In genomic region chr2:119389615-119390306, GRCh38 we compare ENCODE assay signal across 12 cellular contexts. TPM values are rescaled to one million over a fixed set of nuclear protein-coding genes. Genes with fewer than 3 reads are reported as not detected.
DNase-seq lines count a peak whose midpoint lies in the region; ATAC-seq and TF ChIP-seq lines count a peak whose summit lies in the region.
"Had no signal": no experiment of that assay in that cellular context is flagged by ENCODE, and none has a peak within 500 bp of the region (broad histone marks: within the 10 kb centered on the region; RNA-seq: fewer than 3 reads in every experiment).

No MANE protein-coding gene starts in this region.

- TF ChIP-seq CTCF in osteoblast (IDR thresholded peaks at IDR 0.05; ENCODE audit: extremely low read depth, low read depth, low read length) = no peak

- H3K4me2 ChIP-seq in osteoblast (ENCODE audit: insufficient read depth, low read length) = peak overlapping the region; percentile 58

- H2AFZ ChIP-seq in osteoblast (ENCODE audit: low read length) = no peak overlapping the region

- H3K79me2 ChIP-seq in osteoblast (ENCODE audit: insufficient read depth, low read length) = no peaks in the 10 kb centered on the region

- H3K4me3 ChIP-seq in osteoblast (ENCODE audit: insufficient read depth, low read length) = no peak overlapping the region
- H3K4me3 ChIP-seq in effector memory CD4-positive, alpha-beta T cell (ENCODE audit: insufficient read depth, low read depth, low read length, poor library complexity, severe bottlenecking) = no peak overlapping the region

- ATAC-seq in esophagus mucosa (peak; percentile 44), GM21390 (IDR thresholded peaks at IDR 0.05; ENCODE audit: unreplicated experiment) (no peak)

- no peaks in the 10 kb centered on the region for H3K36me3 ChIP-seq in osteoblast (ENCODE audit: insufficient read depth, low read length)
- no peaks in the 10 kb centered on the region for H3K36me3 ChIP-seq in effector memory CD4-positive, alpha-beta T cell (ENCODE audit: control insufficient read depth, insufficient read depth, low read length)

- peaks cover 22% of the 10 kb centered on the region for H3K4me1 ChIP-seq in osteoblast (ENCODE audit: insufficient read depth, low read length)
- no peaks in the 10 kb centered on the region for H3K4me1 ChIP-seq in effector memory CD4-positive, alpha-beta T cell (ENCODE audit: control insufficient read depth, insufficient read depth, low read length, poor library complexity, severe bottlenecking)

- DNase-seq in EL (peak; percentile 56), NCI-H446 treated with DMSO at 0.1 percent for 48 hours (lab: John Stamatoyannopoulos, UW) (peak; percentile 79), osteoblast (ENCODE audit: insufficient read length, low spot score, missing footprints) (no peak), SW480 (ENCODE audit: low spot score) (no peak), AML-193 (lab: John Stamatoyannopoulos, UW) (no peak)
- no peak for DNase-seq in effector memory CD4-positive, alpha-beta T cell
- DNase-seq: amniotic stem cell; NCI-H1092; stimulated activated CD4-positive, alpha-beta T cell treated with anti-CD3 and anti-CD28 coated beads, Interleukin-4, amount 100 ng/mL, for 24 hours; T1000 had no signal

- peaks cover 3% of the 10 kb centered on the region for H4K20me1 ChIP-seq in osteoblast (ENCODE audit: insufficient read depth, low read length)

- no peaks in the 10 kb centered on the region for H3K27me3 ChIP-seq in osteoblast (ENCODE audit: insufficient read depth, low read length)
- no peaks in the 10 kb centered on the region for H3K27me3 ChIP-seq in effector memory CD4-positive, alpha-beta T cell (replicated peaks; ENCODE audit: control insufficient read depth, insufficient read depth, low read length, poor library complexity, severe bottlenecking)

- no peaks in the 10 kb centered on the region for H3K9me3 ChIP-seq in osteoblast (ENCODE audit: low read depth, low read length)
- no peaks in the 10 kb centered on the region for H3K9me3 ChIP-seq in effector memory CD4-positive, alpha-beta T cell (ENCODE audit: control insufficient read depth, low read length)

- H3K27ac ChIP-seq in osteoblast (ENCODE audit: low read depth, low read length) = no peak overlapping the region
- H3K27ac ChIP-seq in effector memory CD4-positive, alpha-beta T cell (ENCODE audit: insufficient read depth, low read length, poor library complexity, severe bottlenecking) = no peak overlapping the region

RNA-seq across cellular contexts. Expression of gene DBI, which starts 23.0 kb away (rescaled TPM):
- total RNA-seq in esophagus mucosa (337 TPM), osteoblast (65.1 and 77.2 TPM in 2 replicates)

RNA-seq across cellular contexts. Expression of gene C2orf76, which starts 23.1 kb away (rescaled TPM):
- total RNA-seq in esophagus mucosa (8.0 TPM), osteoblast (6.5 and 10.3 TPM in 2 replicates)

RNA-seq across cellular contexts. Expression of gene TMEM37, which starts 41.9 kb away (rescaled TPM):
- total RNA-seq in esophagus mucosa (6.0 TPM), osteoblast (1.1 and 1.2 TPM in 2 replicates)

Comparison
In these comparisons a context has a peak if more than half of its experiments do, and no peak if none do; other contexts are left out.
1. DNase-seq: peak in EL (single experiment) and NCI-H446 treated with DMSO at 0.1 percent for 48 hours (single experiment); none in osteoblast (single experiment), SW480 (single experiment), effector memory CD4-positive, alpha-beta T cell (0 of 3) and AML-193 (0 of 2).